9 cellular contexts compared by ENCODE assay signal in the genomic region with DNA sequence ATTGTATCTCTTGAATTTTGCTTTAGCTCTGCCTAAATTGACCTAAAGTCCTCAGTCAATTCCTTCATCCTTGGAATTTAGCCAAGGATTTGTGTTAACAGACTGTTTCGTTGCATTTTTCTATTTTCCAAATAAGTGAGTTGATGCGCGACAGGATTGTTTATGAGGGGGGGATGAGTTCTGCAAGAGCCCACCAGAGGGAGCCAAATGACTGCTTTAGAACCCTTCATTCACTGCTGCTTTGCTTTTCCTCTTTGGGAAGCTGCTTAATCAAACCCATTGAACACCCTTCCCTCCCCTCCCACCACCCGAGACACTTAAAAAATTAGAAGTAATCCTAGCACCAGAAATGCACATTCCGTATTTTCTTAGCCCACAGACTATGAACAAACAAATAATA. TPM values are rescaled to one million over a fixed set of nuclear protein-coding genes. Genes with fewer than 3 reads are reported as not detected.
DNase-seq lines count a peak whose midpoint lies in the region; ATAC-seq and TF ChIP-seq lines count a peak whose summit lies in the region.
"Had no signal": no experiment of that assay in that cellular context is flagged by ENCODE, and none has a peak within 500 bp of the region (broad histone marks: within the 10 kb centered on the region; RNA-seq: fewer than 3 reads in every experiment).

No MANE protein-coding gene starts in this region.

- no peak overlapping the region for H3K4me3 Mint-ChIP-seq in CD14-positive monocyte
- H3K4me3 Mint-ChIP-seq in activated T-helper 17 cell treated with anti-CD3 and anti-CD28 coated beads, Interleukin-2, amount 50 U/mL, for 72 hours = no peak overlapping the region
- H3K4me3 Mint-ChIP-seq: stimulated activated naive CD8-positive, alpha-beta T cell treated with anti-CD3 and anti-CD28 coated beads, Interleukin-15, Interleukin-2, amounts not matched to agents 100 ng/mL and 50 ng/mL, for 24 hours had no signal

- no peaks in the 10 kb centered on the region for H3K36me3 Mint-ChIP-seq in CD14-positive monocyte
- H3K36me3 Mint-ChIP-seq in activated T-helper 17 cell treated with anti-CD3 and anti-CD28 coated beads, Interleukin-2, amount 50 U/mL, for 72 hours (ENCODE audit: low read depth) = no peaks in the 10 kb centered on the region

- no peaks in the 10 kb centered on the region for H3K79me2 ChIP-seq in parathyroid adenoma

- H2AFZ ChIP-seq in parathyroid adenoma = peak overlapping the region; percentile 56

- peak; percentile 64 for ATAC-seq in GM18870 (IDR thresholded peaks at IDR 0.05; ENCODE audit: unreplicated experiment)
- peak; percentile 65 for ATAC-seq in HG03439 (IDR thresholded peaks at IDR 0.05; ENCODE audit: unreplicated experiment)
- ATAC-seq in activated T-helper 17 cell treated with anti-CD3 and anti-CD28 coated beads, Interleukin-2, amount 50 U/mL, for 72 hours (replicated peaks) = peak; percentile 62

- no peaks in the 10 kb centered on the region for H3K9me3 ChIP-seq in parathyroid adenoma (ENCODE audit: control insufficient read depth, low read length)

- no peak overlapping the region for H3K4me3 ChIP-seq in parathyroid adenoma (ENCODE audit: low read depth, low read length)

- H3K9me3 Mint-ChIP-seq in CD14-positive monocyte = no peaks in the 10 kb centered on the region
- no peaks in the 10 kb centered on the region for H3K9me3 Mint-ChIP-seq in activated T-helper 17 cell treated with anti-CD3 and anti-CD28 coated beads, Interleukin-2, amount 50 U/mL, for 72 hours
- H3K9me3 Mint-ChIP-seq: stimulated activated naive CD8-positive, alpha-beta T cell treated with anti-CD3 and anti-CD28 coated beads, Interleukin-15, Interleukin-2, amounts not matched to agents 100 ng/mL and 50 ng/mL, for 24 hours had no signal

- no peak for DNase-seq in CD14-positive monocyte (ENCODE audit: low spot score)
- peak; percentile 73 for DNase-seq in NCI-H748 (lab: John Stamatoyannopoulos, UW; ENCODE audit: unreplicated experiment)
- peak; percentile 34 for DNase-seq in glomerular endothelial cell (ENCODE audit: extremely low read depth, low read depth, low spot score)
- no peak for DNase-seq in amniotic stem cell (lab: John Stamatoyannopoulos, UW)

- no peak overlapping the region for H3K27ac ChIP-seq in parathyroid adenoma

- TF ChIP-seq CTCF in CD14-positive monocyte (IDR thresholded peaks at IDR 0.05) = peak; percentile 95
- TF ChIP-seq CTCF in parathyroid adenoma (IDR thresholded peaks at IDR 0.05) = peak; percentile 76

- no peak overlapping the region for H3K27ac Mint-ChIP-seq in CD14-positive monocyte
- H3K27ac Mint-ChIP-seq in activated T-helper 17 cell treated with anti-CD3 and anti-CD28 coated beads, Interleukin-2, amount 50 U/mL, for 72 hours = no peak overlapping the region
- H3K27ac Mint-ChIP-seq: stimulated activated naive CD8-positive, alpha-beta T cell treated with anti-CD3 and anti-CD28 coated beads, Interleukin-15, Interleukin-2, amounts not matched to agents 100 ng/mL and 50 ng/mL, for 24 hours had no signal

- H3K36me3 ChIP-seq in parathyroid adenoma (ENCODE audit: control insufficient read depth, insufficient read depth, low read length) = no peaks in the 10 kb centered on the region

- peaks cover 7% of the 10 kb centered on the region for H3K4me1 ChIP-seq in parathyroid adenoma

- H3K27me3 Mint-ChIP-seq in CD14-positive monocyte (ENCODE audit: low read depth in 3 of 3) = peaks cover 9 to 21% (median 11%) of the 10 kb centered on the region in 3 donors
- H3K27me3 Mint-ChIP-seq in activated T-helper 17 cell treated with anti-CD3 and anti-CD28 coated beads, Interleukin-2, amount 50 U/mL, for 72 hours = peaks cover 32% of the 10 kb centered on the region

- peaks cover 2% of the 10 kb centered on the region for H3K4me1 Mint-ChIP-seq in CD14-positive monocyte
- H3K4me1 Mint-ChIP-seq in activated T-helper 17 cell treated with anti-CD3 and anti-CD28 coated beads, Interleukin-2, amount 50 U/mL, for 72 hours = no peaks in the 10 kb centered on the region

- peak overlapping the region; percentile 52 for H3K4me2 ChIP-seq in parathyroid adenoma (ENCODE audit: low read length)

- H3K27me3 ChIP-seq in parathyroid adenoma (ENCODE audit: control insufficient read depth, insufficient read depth, low read length) = no peaks in the 10 kb centered on the region

- H3K9ac ChIP-seq in parathyroid adenoma = no peak overlapping the region

- intact Hi-C loops in CD14-positive monocyte (cut with micrococcal nuclease) = loop anchor here (2.0 to 10.0 kb wide), 3 partner anchors 1039 to 1356 kb away; no protein-coding TSS in a partner anchor

RNA-seq across cellular contexts. Expression of a gene that starts 33.7 kb away (rescaled TPM):
- polyA plus RNA-seq in CD14-positive monocyte = not detected
- not detected for total RNA-seq in activated T-helper 17 cell treated with anti-CD3 and anti-CD28 coated beads, Interleukin-2, amount 50 U/mL, for 72 hours
- total RNA-seq in glomerular endothelial cell = not detected in 2 replicates

Comparison
In these comparisons a context has a peak if more than half of its experiments do, and no peak if none do; other contexts are left out.
1. DNase-seq: peak in NCI-H748 (single experiment) and glomerular endothelial cell (single experiment); none in CD14-positive monocyte (single experiment) and amniotic stem cell (single experiment).
2. Peak in every context shown above with its lines, with median percentiles within 50 percentile points of each other: ATAC-seq.